Comparison of ENCODE assay signal across 8 cellular contexts in the genomic region with DNA sequence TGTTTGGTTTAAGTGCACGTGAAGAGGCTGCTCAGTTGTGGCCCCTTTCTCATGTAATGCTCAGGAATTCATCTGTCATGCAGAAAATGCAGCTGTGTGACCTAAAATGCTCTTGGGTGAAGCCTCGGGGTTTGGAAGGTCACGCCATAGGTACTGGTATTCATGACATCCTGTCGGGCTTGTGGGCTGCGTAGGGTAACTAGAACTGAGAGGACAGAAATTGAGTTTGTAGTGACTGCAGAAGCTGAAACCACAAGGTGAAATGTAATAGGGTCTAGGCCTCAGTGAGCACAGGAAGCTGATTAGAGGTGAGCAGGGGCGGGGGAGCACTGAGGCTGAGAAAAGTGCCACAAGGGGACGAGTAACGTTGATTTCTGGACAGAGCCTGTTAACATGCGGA.
DNase-seq lines count a peak whose midpoint lies in the region; ATAC-seq and TF ChIP-seq lines count a peak whose summit lies in the region.

No MANE protein-coding gene starts in this region.

- H3K9me3 Mint-ChIP-seq in activated CD8-positive, alpha-beta T cell treated with anti-CD3 and anti-CD28 coated beads for 36 hours = no peaks in the 10 kb centered on the region

- peaks cover 34% of the 10 kb centered on the region for H3K4me1 Mint-ChIP-seq in activated CD8-positive, alpha-beta T cell treated with anti-CD3 and anti-CD28 coated beads for 36 hours (ENCODE audit: low read depth)

- peak; percentile 90 for DNase-seq in activated CD8-positive, alpha-beta T cell treated with anti-CD3 and anti-CD28 coated beads for 36 hours
- peak; percentile 20 to 27 for DNase-seq in stimulated activated CD4-positive, alpha-beta T cell treated with anti-CD3 and anti-CD28 coated beads, Interleukin-2, amount 100 ng/mL, for 24 hours
- DNase-seq in ACHN (no peak), MV-4-11 (lab: John Stamatoyannopoulos, UW) (no peak), UCSD-AML1 (lab: John Stamatoyannopoulos, UW; ENCODE audit: unreplicated experiment) (no peak), LoVo (ENCODE audit: low spot score) (no peak)

- in situ Hi-C loops in ACHN (cut with HindIII; ENCODE audit: low pct_ligation_motif_present, low pct_unique_long_range_greater_than_20kb, low sequenced_read_pairs) = no loop called here

- H3K27ac Mint-ChIP-seq in activated CD8-positive, alpha-beta T cell treated with anti-CD3 and anti-CD28 coated beads for 36 hours = peak overlapping the region; percentile 87

- no peaks in the 10 kb centered on the region for H3K36me3 Mint-ChIP-seq in activated CD8-positive, alpha-beta T cell treated with anti-CD3 and anti-CD28 coated beads for 36 hours (ENCODE audit: low read depth)

- CTCF ChIA-PET in activated CD8-positive, alpha-beta T cell treated with anti-CD3 and anti-CD28 coated beads for 36 hours (lab: Charles Lee) = interaction anchor here (0.9 to 1.8 kb wide), 6 partner anchors 12 to 301 kb away, joined by 3 to 6 read pairs (median 4); partner anchors contain the start of gene PDSS2

- POLR2A ChIA-PET in activated CD8-positive, alpha-beta T cell treated with anti-CD3 and anti-CD28 coated beads for 36 hours (lab: Charles Lee) = interaction anchor here (0.7 to 1.1 kb wide), 4 partner anchors 13 to 195 kb away, joined by 3 read pairs; no protein-coding TSS in a partner anchor

- intact Hi-C loops in activated CD8-positive, alpha-beta T cell treated with anti-CD3 and anti-CD28 coated beads for 36 hours (cut with micrococcal nuclease) = no loop called here

- no peak for TF ChIP-seq CTCF in activated CD8-positive, alpha-beta T cell treated with anti-CD3 and anti-CD28 coated beads for 36 hours (IDR thresholded peaks at IDR 0.05)

- ATAC-seq in GM19025 (IDR thresholded peaks at IDR 0.05; ENCODE audit: low read depth, unreplicated experiment) (peak; percentile 94), HG02970 (IDR thresholded peaks at IDR 0.05; ENCODE audit: low FRiP score, unreplicated experiment) (peak; percentile 87)
- ATAC-seq in activated CD8-positive, alpha-beta T cell treated with anti-CD3 and anti-CD28 coated beads for 36 hours = peak; percentile 98

- H3K4me3 Mint-ChIP-seq in activated CD8-positive, alpha-beta T cell treated with anti-CD3 and anti-CD28 coated beads for 36 hours = no peak overlapping the region

- H3K27me3 Mint-ChIP-seq in activated CD8-positive, alpha-beta T cell treated with anti-CD3 and anti-CD28 coated beads for 36 hours = no peaks in the 10 kb centered on the region

Comparison
In these comparisons a context has a peak if more than half of its experiments do, and no peak if none do; other contexts are left out.
1. DNase-seq: peak in activated CD8-positive, alpha-beta T cell treated with anti-CD3 and anti-CD28 coated beads for 36 hours (single experiment) and stimulated activated CD4-positive, alpha-beta T cell treated with anti-CD3 and anti-CD28 coated beads, Interleukin-2, amount 100 ng/mL, for 24 hours (2 of 2); none in ACHN (single experiment), MV-4-11 (single experiment), UCSD-AML1 (single experiment) and LoVo (single experiment).
2. Peak in every context shown above with its lines, with median percentiles within 50 percentile points of each other: ATAC-seq.